Comparison of ENCODE assay signal across 18 cellular contexts in genomic region chr16:31329671-31330552, GRCh38. TPM values are rescaled to one million over a fixed set of nuclear protein-coding genes. Genes with fewer than 3 reads are reported as not detected.
DNase-seq lines count a peak whose midpoint lies in the region; ATAC-seq and TF ChIP-seq lines count a peak whose summit lies in the region.
"Had no signal": no experiment of that assay in that cellular context is flagged by ENCODE, and none has a peak within 500 bp of the region (broad histone marks: within the 10 kb centered on the region; RNA-seq: fewer than 3 reads in every experiment).

No MANE protein-coding gene starts in this region.

- H3K36me3 Mint-ChIP-seq in activated T-cell treated with anti-CD3 and anti-CD28 coated beads, Interleukin-2, amount 50 U/mL, for 4 hours (ENCODE audit: insufficient read depth) = peaks cover 3% of the 10 kb centered on the region
- H3K36me3 Mint-ChIP-seq in IgD-negative memory B cell (peaks cover 21% of the 10 kb centered on the region), osteocyte (ENCODE audit: unreplicated experiment) (no peaks in the 10 kb centered on the region)
- H3K36me3 Mint-ChIP-seq: activated CD4-positive, alpha-beta memory T cell treated with anti-CD3 and anti-CD28 coated beads for 36 hours; mesothelial cell of epicardium had no signal

- intact Hi-C loops in A673 (cut with micrococcal nuclease; ENCODE audit: unreplicated experiment) = loop anchor here (10.0 kb wide), 1 partner anchor 65 kb away; no protein-coding TSS in a partner anchor

- H3K4me3 ChIP-seq in A673 (ENCODE audit: low read depth, low read length, poor library complexity, severe bottlenecking) = no peak overlapping the region
- H3K4me3 ChIP-seq: heart left ventricle had no signal

- ATAC-seq in activated T-cell treated with anti-CD3 and anti-CD28 coated beads, Interleukin-2, amount 50 U/mL, for 4 hours = no peak
- peak; percentile 6 for ATAC-seq in foreskin keratinocyte
- ATAC-seq in omental fat pad (ENCODE audit: low FRiP score) = no peak
- ATAC-seq in GM21619 (IDR thresholded peaks at IDR 0.05; ENCODE audit: unreplicated experiment) = no peak
- ATAC-seq: heart left ventricle, sciatic nerve had no signal

- H3K4me3 Mint-ChIP-seq in activated T-cell treated with anti-CD3 and anti-CD28 coated beads, Interleukin-2, amount 50 U/mL, for 4 hours = peak overlapping the region; percentile 74
- H3K4me3 Mint-ChIP-seq in IgD-negative memory B cell = peak overlapping the region in 3 of 4 donors; percentile 72 to 85 (median 81)
- H3K4me3 Mint-ChIP-seq in osteocyte (ENCODE audit: unreplicated experiment) = no peak overlapping the region

- H3K36me3 ChIP-seq in A673 (ENCODE audit: insufficient read depth, low read length, poor library complexity, severe bottlenecking) = no peaks in the 10 kb centered on the region

- POLR2A ChIA-PET in A673 (lab: Charles Lee; ENCODE audit: low non-redundant PET) = no interaction called here

- H3K9me3 Mint-ChIP-seq in activated T-cell treated with anti-CD3 and anti-CD28 coated beads, Interleukin-2, amount 50 U/mL, for 4 hours = no peaks in the 10 kb centered on the region
- H3K9me3 Mint-ChIP-seq in IgD-negative memory B cell (no peaks in the 10 kb centered on the region), osteocyte (ENCODE audit: unreplicated experiment) (no peaks in the 10 kb centered on the region)
- H3K9me3 Mint-ChIP-seq: activated CD4-positive, alpha-beta memory T cell treated with anti-CD3 and anti-CD28 coated beads for 36 hours; activated T-cell treated with anti-CD3 and anti-CD28 coated beads, Interleukin-2, amount 50 U/mL, for 24 hours; mesothelial cell of epicardium had no signal

- H3K4me1 Mint-ChIP-seq in activated T-cell treated with anti-CD3 and anti-CD28 coated beads, Interleukin-2, amount 50 U/mL, for 4 hours (ENCODE audit: low read depth) = peaks cover 21% of the 10 kb centered on the region
- peaks cover 0 to 8% (median 7%) of the 10 kb centered on the region in 3 donors for H3K4me1 Mint-ChIP-seq in IgD-negative memory B cell
- peaks cover 3% of the 10 kb centered on the region for H3K4me1 Mint-ChIP-seq in osteocyte (ENCODE audit: unreplicated experiment)
- H3K4me1 Mint-ChIP-seq: mesothelial cell of epicardium had no signal

- CTCF ChIA-PET in A673 (lab: Charles Lee) = no interaction called here

- H3K4me1 ChIP-seq in foreskin keratinocyte (no peaks in the 10 kb centered on the region), A673 (ENCODE audit: insufficient read depth, low read length, poor library complexity, severe bottlenecking) (no peaks in the 10 kb centered on the region)

- no TSS peak for BruUV-seq in A673 (replicated peaks; lab: Mats Ljungman, UMichigan)

- H3K27me3 ChIP-seq in foreskin keratinocyte = peaks cover 43% of the 10 kb centered on the region
- H3K27me3 ChIP-seq in A673 (replicated peaks; ENCODE audit: insufficient read depth, low read depth, low read length, poor library complexity) = peaks cover 39% of the 10 kb centered on the region

- no peak overlapping the region for H3K27ac ChIP-seq in foreskin keratinocyte
- H3K27ac ChIP-seq in A673 (ENCODE audit: low read depth, low read length, poor library complexity, severe bottlenecking) = no peak overlapping the region
- H3K27ac ChIP-seq: heart left ventricle had no signal

- peaks cover 17% of the 10 kb centered on the region for H3K27me3 Mint-ChIP-seq in activated T-cell treated with anti-CD3 and anti-CD28 coated beads, Interleukin-2, amount 50 U/mL, for 4 hours (ENCODE audit: low read depth)
- H3K27me3 Mint-ChIP-seq in IgD-negative memory B cell (peaks cover 2% of the 10 kb centered on the region), osteocyte (ENCODE audit: unreplicated experiment) (peaks cover 19% of the 10 kb centered on the region)

- no peak for DNase-seq in activated T-cell treated with anti-CD3 and anti-CD28 coated beads, Interleukin-2, amount 50 U/mL, for 4 hours
- DNase-seq in activated T-cell treated with anti-CD3 and anti-CD28 coated beads, Interleukin-2, amount 50 U/mL, for 48 hours = no peak
- DNase-seq in foreskin keratinocyte (no peak), osteocyte (ENCODE audit: extremely low spot score, unreplicated experiment) (peak; percentile 84), omental fat pad (ENCODE audit: low spot score) (no peak), A673 (ENCODE audit: low spot score) (no peak)
- DNase-seq: activated CD4-positive, alpha-beta memory T cell treated with anti-CD3 and anti-CD28 coated beads for 36 hours; activated T-cell treated with anti-CD3 and anti-CD28 coated beads, Interleukin-2, amount 50 U/mL, for 24 hours; central memory CD4-positive, alpha-beta T cell; effector memory CD4-positive, alpha-beta T cell; heart left ventricle; KBM-7; NCI-H748 treated with DMSO at 0.1 percent for 48 hours had no signal

- H3K27ac Mint-ChIP-seq in IgD-negative memory B cell = peak overlapping the region in 1 of 3 donors; percentile 84
- no peak overlapping the region for H3K27ac Mint-ChIP-seq in osteocyte (ENCODE audit: unreplicated experiment)
- H3K27ac Mint-ChIP-seq: activated CD4-positive, alpha-beta memory T cell treated with anti-CD3 and anti-CD28 coated beads for 36 hours; activated T-cell treated with anti-CD3 and anti-CD28 coated beads, Interleukin-2, amount 50 U/mL, for 24 hours; mesothelial cell of epicardium had no signal

- TF ChIP-seq CTCF in foreskin keratinocyte (conservative IDR thresholded peaks at IDR 0.05) (no peak), osteocyte (IDR thresholded peaks at IDR 0.05) (no peak), omental fat pad (IDR thresholded peaks at IDR 0.05) (no peak), A673 (conservative IDR thresholded peaks at IDR 0.05; ENCODE audit: low read depth, low read length) (no peak)

- H3K9me3 ChIP-seq in A673 (ENCODE audit: low read depth, low read length, poor library complexity, severe bottlenecking) = no peaks in the 10 kb centered on the region

RNA-seq across cellular contexts. Expression of gene ITGAX, which starts 25.1 kb away (rescaled TPM):
- total RNA-seq in activated T-cell treated with anti-CD3 and anti-CD28 coated beads, Interleukin-2, amount 50 U/mL, for 4 hours = 1 to 10 TPM in 2 of 3 donors, under 1 TPM in 1; 0.89 to 2.3 (median 2.2) TPM
- polyA plus RNA-seq in IgD-negative memory B cell = 6.2 TPM
- total RNA-seq in foreskin keratinocyte = not detected in 2 replicates
- polyA plus RNA-seq in foreskin keratinocyte = not detected in 2 replicates
- not detected in 2 replicates for total RNA-seq in osteocyte
- 100 to 1,000 TPM in 1 of 4 donors, 10 to 100 TPM in 3; 11.7 to 161 (median 27.0) TPM for total RNA-seq in omental fat pad
- total RNA-seq in A673 (2021) = 0.46 TPM in 1 of 2 replicates, not detected in the other
- total RNA-seq: mesothelial cell of epicardium had no signal
- polyA plus RNA-seq: fibroblast of lung had no signal
